Comparison of ENCODE assay signal across 1 cellular context in genomic region chr16:3127745-3128144, GRCh38.
TF ChIP-seq lines count a peak whose summit lies in the region.

No MANE protein-coding gene starts in this region.

TF ChIP-seq in HEK293, 187 proteins besides CTCF, POLR2A, EP300 and RAD21 (continued from another document):
- TF ChIP-seq, protein P1, sequence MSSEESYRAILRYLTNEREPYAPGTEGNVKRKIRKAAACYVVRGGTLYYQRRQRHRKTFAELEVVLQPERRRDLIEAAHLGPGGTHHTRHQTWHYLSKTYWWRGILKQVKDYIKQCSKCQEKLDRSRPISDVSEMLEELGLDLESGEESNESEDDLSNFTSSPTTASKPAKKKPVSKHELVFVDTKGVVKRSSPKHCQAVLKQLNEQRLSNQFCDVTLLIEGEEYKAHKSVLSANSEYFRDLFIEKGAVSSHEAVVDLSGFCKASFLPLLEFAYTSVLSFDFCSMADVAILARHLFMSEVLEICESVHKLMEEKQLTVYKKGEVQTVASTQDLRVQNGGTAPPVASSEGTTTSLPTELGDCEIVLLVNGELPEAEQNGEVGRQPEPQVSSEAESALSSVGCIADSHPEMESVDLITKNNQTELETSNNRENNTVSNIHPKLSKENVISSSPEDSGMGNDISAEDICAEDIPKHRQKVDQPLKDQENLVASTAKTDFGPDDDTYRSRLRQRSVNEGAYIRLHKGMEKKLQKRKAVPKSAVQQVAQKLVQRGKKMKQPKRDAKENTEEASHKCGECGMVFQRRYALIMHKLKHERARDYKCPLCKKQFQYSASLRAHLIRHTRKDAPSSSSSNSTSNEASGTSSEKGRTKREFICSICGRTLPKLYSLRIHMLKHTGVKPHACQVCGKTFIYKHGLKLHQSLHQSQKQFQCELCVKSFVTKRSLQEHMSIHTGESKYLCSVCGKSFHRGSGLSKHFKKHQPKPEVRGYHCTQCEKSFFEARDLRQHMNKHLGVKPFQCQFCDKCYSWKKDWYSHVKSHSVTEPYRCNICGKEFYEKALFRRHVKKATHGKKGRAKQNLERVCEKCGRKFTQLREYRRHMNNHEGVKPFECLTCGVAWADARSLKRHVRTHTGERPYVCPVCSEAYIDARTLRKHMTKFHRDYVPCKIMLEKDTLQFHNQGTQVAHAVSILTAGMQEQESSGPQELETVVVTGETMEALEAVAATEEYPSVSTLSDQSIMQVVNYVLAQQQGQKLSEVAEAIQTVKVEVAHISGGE (tag by site-specific recombination; conservative IDR thresholded peaks at IDR 0.05; ENCODE audit: low read depth), result no peak
- TF ChIP-seq ZSCAN18 (tag by site-specific recombination; IDR thresholded peaks at IDR 0.05) (no peak), ZNF302 (tag by site-specific recombination; IDR thresholded peaks at IDR 0.05; ENCODE audit: low read depth) (no peak), ZNF664 (tag by site-specific recombination; IDR thresholded peaks at IDR 0.05) (peak; percentile 22; the same call in 1 of the 2 replicates), ZNF701 (tag by site-specific recombination; IDR thresholded peaks at IDR 0.05) (no peak)
